In genomic region chr2:169823996-169824372, GRCh38 we compare ENCODE assay signal across 2 cellular contexts.
TF ChIP-seq lines count a peak whose summit lies in the region.

No MANE protein-coding gene starts in this region.

TF ChIP-seq in K562, 482 proteins besides CTCF, POLR2A, EP300 and RAD21 (continues in another document):
- TF ChIP-seq ZBTB40 (IDR thresholded peaks at IDR 0.05) (0 out of 2 replicates have a peak, but pooled peaks have one; percentile 11), ZBTB40 (CRISPR knock-in tag; IDR thresholded peaks at IDR 0.05) (no peak), ZNF174 (CRISPR knock-in tag; IDR thresholded peaks at IDR 0.05) (0 out of 2 replicates have a peak, but pooled peaks have one; percentile 23), MXI1 (IDR thresholded peaks at IDR 0.05; ENCODE audit: low read depth, low read length) (no peak), E2F6 (IDR thresholded peaks at IDR 0.05; ENCODE audit: borderline replicate concordance in 1 of 2, extremely low read depth in 1 of 2, insufficient read depth in 1 of 2, insufficient read length in 1 of 2, low read depth in 1 of 2, low read length in 1 of 2, poor library complexity in 1 of 2, severe bottlenecking in 1 of 2) (no peak), RBFOX2 (IDR thresholded peaks at IDR 0.05; ENCODE audit: low read depth, low read length) (no peak), ZNF121 (CRISPR knock-in tag; conservative IDR thresholded peaks at IDR 0.05) (no peak), HMBOX1 (IDR thresholded peaks at IDR 0.05) (no peak), BHLHE40 (IDR thresholded peaks at IDR 0.05; ENCODE audit: low read length) (no peak), SMARCE1 (IDR thresholded peaks at IDR 0.05) (no peak), IRF9 (tag; IDR thresholded peaks at IDR 0.05) (no peak), TSC22D4 (tag; IDR thresholded peaks at IDR 0.05) (no peak), SMAD4 (CRISPR knock-in tag; conservative IDR thresholded peaks at IDR 0.05) (no peak), DACH1 (IDR thresholded peaks at IDR 0.05; ENCODE audit: partially characterized antibody) (no peak), SOX6 (IDR thresholded peaks at IDR 0.05) (no peak), PTBP1 (IDR thresholded peaks at IDR 0.05; ENCODE audit: low read depth, low read length) (no peak), HCFC1 (IDR thresholded peaks at IDR 0.05; ENCODE audit: low read depth, low read length) (no peak), ZNF324 (CRISPR knock-in tag; IDR thresholded peaks at IDR 0.05) (peak; percentile 21; the same call in 1 of the 2 replicates)

TF ChIP-seq in GM12891, 5 proteins besides CTCF, POLR2A, EP300 and RAD21:
- TF ChIP-seq PAX5 (IDR thresholded peaks at IDR 0.05; ENCODE audit: insufficient read depth, low read length, severe bottlenecking) = no peak
- TF ChIP-seq TAF1 (IDR thresholded peaks at IDR 0.05; ENCODE audit: low read depth, low read length) = no peak
- TF ChIP-seq POU2F2 (IDR thresholded peaks at IDR 0.05; ENCODE audit: low read depth, low read length) = no peak
- no peak for TF ChIP-seq SPI1 (IDR thresholded peaks at IDR 0.05; ENCODE audit: low read depth, low read length)
- no peak for TF ChIP-seq POLR2AphosphoS5 (IDR thresholded peaks at IDR 0.05; ENCODE audit: low read depth, low read length)
